ENCODE assay signal across 15 cellular contexts in genomic region chr7:128366290-128366689, GRCh38.
"Had no signal": no experiment of that assay in that cellular context is flagged by ENCODE, and none has a peak within 500 bp of the region (broad histone marks: within the 10 kb centered on the region; RNA-seq: fewer than 3 reads in every experiment).

No MANE protein-coding gene starts in this region.

- FAIRE-seq: colon had no signal

- H3K9me3 ChIP-seq: gastroesophageal sphincter, thyroid gland, vagina had no signal

- H3K27ac ChIP-seq: gastroesophageal sphincter, skin epidermis, thyroid gland, vagina, WERI-Rb-1 had no signal

- DNase-seq: activated CD4-positive, alpha-beta T cell treated with anti-CD3 and anti-CD28 coated beads for 4 hours; activated CD8-positive, alpha-beta memory T cell treated with anti-CD3 and anti-CD28 coated beads, Interleukin-2, amount 50 U/mL, for 4 hours; activated CD8-positive, alpha-beta T cell treated with anti-CD3 and anti-CD28 coated beads for 36 hours; activated naive CD4-positive, alpha-beta T cell; aorta; hypothalamus; nephron progenitor cell; T1000; thyroid gland; WERI-Rb-1 had no signal

- H3K4me3 ChIP-seq: gastroesophageal sphincter, skin epidermis, thyroid gland, vagina had no signal

- H3K27me3 ChIP-seq: thyroid gland, vagina had no signal

- ATAC-seq: activated CD8-positive, alpha-beta T cell treated with anti-CD3 and anti-CD28 coated beads for 36 hours; gastroesophageal sphincter; stimulated activated effector memory CD8-positive, alpha-beta T cell treated with anti-CD3 and anti-CD28 coated beads, Interleukin-12 subunit alpha, Interleukin-12 subunit beta, amount 100 ng/mL, for 72 hours had no signal

- H3K36me3 ChIP-seq: gastroesophageal sphincter, thyroid gland, vagina, WERI-Rb-1 had no signal
